Comparison of ENCODE assay signal across 8 cellular contexts in genomic region chr11:695606-696381, GRCh38.
DNase-seq lines count a peak whose midpoint lies in the region; ATAC-seq lines count a peak whose summit lies in the region.

TMEM80 (plus strand) TSS chr11:695816; CDS start chr11:695828, 12 bp downstream.

- DNase-seq in NCI-H1930 (lab: John Stamatoyannopoulos, UW) = peak; percentile 99 to 100
- DNase-seq in T-helper 9 cell = peak; percentile 94
- DNase-seq in astrocyte of the hippocampus (ENCODE audit: low read depth, low spot score) = peak; percentile 100
- peak; percentile 96 to 97 for DNase-seq in hippocampal formation (lab: John Stamatoyannopoulos, UW)
- peak; percentile 100 for DNase-seq in retina
- DNase-seq in COLO829 (ENCODE audit: low spot score) = no peak

- ATAC-seq in GM18502 (IDR thresholded peaks at IDR 0.05; ENCODE audit: poor library complexity, unreplicated experiment) (peak; percentile 75), HG02943 (IDR thresholded peaks at IDR 0.05; ENCODE audit: low read depth, unreplicated experiment) (peak; percentile 76)
